In genomic region chr18:56285387-56286055, GRCh38 we compare ENCODE assay signal across 1 cellular context.
TF ChIP-seq lines count a peak whose summit lies in the region.

No MANE protein-coding gene starts in this region.

TF ChIP-seq in GM23338, 12 proteins besides CTCF, POLR2A, EP300 and RAD21 (continued from another document):
- TF ChIP-seq, protein P1, sequence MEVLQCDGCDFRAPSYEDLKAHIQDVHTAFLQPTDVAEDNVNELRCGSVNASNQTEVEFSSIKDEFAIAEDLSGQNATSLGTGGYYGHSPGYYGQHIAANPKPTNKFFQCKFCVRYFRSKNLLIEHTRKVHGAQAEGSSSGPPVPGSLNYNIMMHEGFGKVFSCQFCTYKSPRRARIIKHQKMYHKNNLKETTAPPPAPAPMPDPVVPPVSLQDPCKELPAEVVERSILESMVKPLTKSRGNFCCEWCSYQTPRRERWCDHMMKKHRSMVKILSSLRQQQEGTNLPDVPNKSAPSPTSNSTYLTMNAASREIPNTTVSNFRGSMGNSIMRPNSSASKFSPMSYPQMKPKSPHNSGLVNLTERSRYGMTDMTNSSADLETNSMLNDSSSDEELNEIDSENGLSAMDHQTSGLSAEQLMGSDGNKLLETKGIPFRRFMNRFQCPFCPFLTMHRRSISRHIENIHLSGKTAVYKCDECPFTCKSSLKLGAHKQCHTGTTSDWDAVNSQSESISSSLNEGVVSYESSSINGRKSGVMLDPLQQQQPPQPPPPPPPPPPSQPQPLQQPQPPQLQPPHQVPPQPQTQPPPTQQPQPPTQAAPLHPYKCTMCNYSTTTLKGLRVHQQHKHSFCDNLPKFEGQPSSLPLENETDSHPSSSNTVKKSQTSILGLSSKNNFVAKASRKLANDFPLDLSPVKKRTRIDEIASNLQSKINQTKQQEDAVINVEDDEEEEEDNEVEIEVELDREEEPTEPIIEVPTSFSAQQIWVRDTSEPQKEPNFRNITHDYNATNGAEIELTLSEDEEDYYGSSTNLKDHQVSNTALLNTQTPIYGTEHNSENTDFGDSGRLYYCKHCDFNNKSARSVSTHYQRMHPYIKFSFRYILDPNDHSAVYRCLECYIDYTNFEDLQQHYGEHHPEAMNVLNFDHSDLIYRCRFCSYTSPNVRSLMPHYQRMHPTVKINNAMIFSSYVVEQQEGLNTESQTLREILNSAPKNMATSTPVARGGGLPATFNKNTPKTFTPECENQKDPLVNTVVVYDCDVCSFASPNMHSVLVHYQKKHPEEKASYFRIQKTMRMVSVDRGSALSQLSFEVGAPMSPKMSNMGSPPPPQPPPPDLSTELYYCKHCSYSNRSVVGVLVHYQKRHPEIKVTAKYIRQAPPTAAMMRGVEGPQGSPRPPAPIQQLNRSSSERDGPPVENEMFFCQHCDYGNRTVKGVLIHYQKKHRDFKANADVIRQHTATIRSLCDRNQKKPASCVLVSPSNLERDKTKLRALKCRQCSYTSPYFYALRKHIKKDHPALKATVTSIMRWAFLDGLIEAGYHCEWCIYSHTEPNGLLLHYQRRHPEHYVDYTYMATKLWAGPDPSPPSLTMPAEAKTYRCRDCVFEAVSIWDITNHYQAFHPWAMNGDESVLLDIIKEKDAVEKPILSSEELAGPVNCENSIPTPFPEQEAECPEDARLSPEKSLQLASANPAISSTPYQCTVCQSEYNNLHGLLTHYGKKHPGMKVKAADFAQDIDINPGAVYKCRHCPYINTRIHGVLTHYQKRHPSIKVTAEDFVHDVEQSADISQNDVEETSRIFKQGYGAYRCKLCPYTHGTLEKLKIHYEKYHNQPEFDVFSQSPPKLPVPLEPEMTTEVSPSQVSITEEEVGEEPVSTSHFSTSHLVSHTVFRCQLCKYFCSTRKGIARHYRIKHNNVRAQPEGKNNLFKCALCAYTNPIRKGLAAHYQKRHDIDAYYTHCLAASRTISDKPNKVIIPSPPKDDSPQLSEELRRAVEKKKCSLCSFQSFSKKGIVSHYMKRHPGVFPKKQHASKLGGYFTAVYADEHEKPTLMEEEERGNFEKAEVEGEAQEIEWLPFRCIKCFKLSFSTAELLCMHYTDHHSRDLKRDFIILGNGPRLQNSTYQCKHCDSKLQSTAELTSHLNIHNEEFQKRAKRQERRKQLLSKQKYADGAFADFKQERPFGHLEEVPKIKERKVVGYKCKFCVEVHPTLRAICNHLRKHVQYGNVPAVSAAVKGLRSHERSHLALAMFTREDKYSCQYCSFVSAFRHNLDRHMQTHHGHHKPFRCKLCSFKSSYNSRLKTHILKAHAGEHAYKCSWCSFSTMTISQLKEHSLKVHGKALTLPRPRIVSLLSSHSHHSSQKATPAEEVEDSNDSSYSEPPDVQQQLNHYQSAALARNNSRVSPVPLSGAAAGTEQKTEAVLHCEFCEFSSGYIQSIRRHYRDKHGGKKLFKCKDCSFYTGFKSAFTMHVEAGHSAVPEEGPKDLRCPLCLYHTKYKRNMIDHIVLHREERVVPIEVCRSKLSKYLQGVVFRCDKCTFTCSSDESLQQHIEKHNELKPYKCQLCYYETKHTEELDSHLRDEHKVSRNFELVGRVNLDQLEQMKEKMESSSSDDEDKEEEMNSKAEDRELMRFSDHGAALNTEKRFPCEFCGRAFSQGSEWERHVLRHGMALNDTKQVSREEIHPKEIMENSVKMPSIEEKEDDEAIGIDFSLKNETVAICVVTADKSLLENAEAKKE (CRISPR knock-in tag; IDR thresholded peaks at IDR 0.05) = no peak
- no peak for TF ChIP-seq JUNB (IDR thresholded peaks at IDR 0.05; ENCODE audit: unreplicated experiment)
- TF ChIP-seq NANOG (IDR thresholded peaks at IDR 0.05; ENCODE audit: borderline replicate concordance) = no peak
- no peak for TF ChIP-seq CREB1 (CRISPR knock-in tag; IDR thresholded peaks at IDR 0.05; ENCODE audit: low read depth)
- no peak for TF ChIP-seq STAT1 (IDR thresholded peaks at IDR 0.05; ENCODE audit: unreplicated experiment)
- no peak for TF ChIP-seq POLR2AphosphoS5 (IDR thresholded peaks at IDR 0.05; ENCODE audit: low read depth)
